7 cellular contexts compared by ENCODE assay signal in genomic region chr5:173781826-173782670, GRCh38.
A peak's percentile ranks its signal among the peaks of the same experiment; 100 is the strongest.
DNase-seq lines count a peak whose midpoint lies in the region; ATAC-seq and TF ChIP-seq lines count a peak whose summit lies in the region.

No MANE protein-coding gene starts in this region.

- H3K9me3 Mint-ChIP-seq in HFFc6, result no peaks in the 10 kb centered on the region
- H3K9me3 Mint-ChIP-seq in T-helper 2 cell treated with Interferon-gamma antibody and Interleukin-4, amounts not matched to agents 5 μg/mL and 100 μg/mL, for 36 hours, result no peaks in the 10 kb centered on the region

- TF ChIP-seq CTCF in HFFc6 (IDR thresholded peaks at IDR 0.05) (no peak), GM13977 (IDR thresholded peaks at IDR 0.05; ENCODE audit: extremely low read depth, insufficient read depth, missing control alignments) (no peak)

- 32% methylated on average over 8 of the region's 8 CpGs for whole genome bisulfite sequencing in right cardiac atrium

- peak overlapping the region; percentile 99 for H3K27ac Mint-ChIP-seq in HFFc6
- H3K27ac Mint-ChIP-seq in T-helper 2 cell treated with Interferon-gamma antibody and Interleukin-4, amounts not matched to agents 5 μg/mL and 100 μg/mL, for 36 hours, result peak overlapping the region; percentile 88

- H3K27me3 Mint-ChIP-seq in HFFc6 (ENCODE audit: insufficient read depth), result no peaks in the 10 kb centered on the region; the same call in 1 of the 2 replicates
- H3K27me3 Mint-ChIP-seq in T-helper 2 cell treated with Interferon-gamma antibody and Interleukin-4, amounts not matched to agents 5 μg/mL and 100 μg/mL, for 36 hours (ENCODE audit: low read depth), result no peaks in the 10 kb centered on the region

- no peaks in the 10 kb centered on the region for H3K36me3 Mint-ChIP-seq in HFFc6 (ENCODE audit: low read depth)
- H3K36me3 Mint-ChIP-seq in T-helper 2 cell treated with Interferon-gamma antibody and Interleukin-4, amounts not matched to agents 5 μg/mL and 100 μg/mL, for 36 hours (ENCODE audit: low read depth), result no peaks in the 10 kb centered on the region

- in situ Hi-C loops in GM13977 (cut with MboI; ENCODE audit: low pct_unique_long_range_greater_than_20kb, low sequenced_read_pairs, unreplicated experiment), result no loop called here

- peaks cover 3% of the 10 kb centered on the region for H3K4me1 ChIP-seq in right cardiac atrium (ENCODE audit: control insufficient read depth, insufficient read depth, low read length)
- H3K4me1 ChIP-seq in skeletal muscle satellite cell (ENCODE audit: control insufficient read depth, insufficient read depth, low read length), result peaks cover 33% of the 10 kb centered on the region

- H3K36me3 ChIP-seq in skeletal muscle satellite cell (ENCODE audit: insufficient read depth, low read length), result no peaks in the 10 kb centered on the region

- H3K4me2 ChIP-seq in skeletal muscle satellite cell (ENCODE audit: low read length), result peak overlapping the region; percentile 52

- peak overlapping the region; percentile 71 for H3K4me3 Mint-ChIP-seq in HFFc6
- H3K4me3 Mint-ChIP-seq in T-helper 2 cell treated with Interferon-gamma antibody and Interleukin-4, amounts not matched to agents 5 μg/mL and 100 μg/mL, for 36 hours, result peak overlapping the region; percentile 20

- peak overlapping the region; percentile 69 for H3K9ac ChIP-seq in skeletal muscle satellite cell (ENCODE audit: low read depth, low read length)

- ATAC-seq in right cardiac atrium (peak; percentile 85 to 93), HG02571 (IDR thresholded peaks at IDR 0.05; ENCODE audit: unreplicated experiment) (no peak)

- H3K4me3 ChIP-seq in right cardiac atrium (ENCODE audit: low read length) (no peak overlapping the region), skeletal muscle satellite cell (ENCODE audit: low read length) (peak overlapping the region; percentile 12)

- intact Hi-C loops in right cardiac atrium (cut with DNase I), result no loop called here

- H3K4me1 Mint-ChIP-seq in HFFc6 (ENCODE audit: low read depth), result peaks cover 49% of the 10 kb centered on the region
- H3K4me1 Mint-ChIP-seq in T-helper 2 cell treated with Interferon-gamma antibody and Interleukin-4, amounts not matched to agents 5 μg/mL and 100 μg/mL, for 36 hours (ENCODE audit: low read depth), result peaks cover 13% of the 10 kb centered on the region

- H3K9me3 ChIP-seq in right cardiac atrium (ENCODE audit: control insufficient read depth, low read length) (no peaks in the 10 kb centered on the region), skeletal muscle satellite cell (replicated peaks; ENCODE audit: low read length) (no peaks in the 10 kb centered on the region)

- DNase-seq in HFFc6 (peak; percentile 83), anterior cingulate cortex (lab: John Stamatoyannopoulos, UW) (peak in 54 of 58 donors; percentile 25 to 88 (median 68)), right cardiac atrium (peak; percentile 80 to 88 (median 85)), GM13977 (ENCODE audit: low spot score) (no peak)
- peak; percentile 52 for DNase-seq in T-helper 2 cell treated with Interferon-gamma antibody and Interleukin-4, amounts not matched to agents 5 μg/mL and 100 μg/mL, for 36 hours (ENCODE audit: low spot score)

- no peaks in the 10 kb centered on the region for H3K27me3 ChIP-seq in right cardiac atrium (ENCODE audit: control insufficient read depth, insufficient read depth)
- H3K27me3 ChIP-seq in skeletal muscle satellite cell (ENCODE audit: control insufficient read depth, insufficient read depth, low read length), result no peaks in the 10 kb centered on the region

- H3K27ac ChIP-seq in right cardiac atrium (ENCODE audit: low read length), result peak overlapping the region; percentile 4
